ENCODE assay signal across 12 cellular contexts in genomic region chr1:94803517-94804441, GRCh38. TPM values are rescaled to one million over a fixed set of nuclear protein-coding genes. Genes with fewer than 3 reads are reported as not detected.
A peak's percentile ranks its signal among the peaks of the same experiment; 100 is the strongest.
DNase-seq lines count a peak whose midpoint lies in the region; FAIRE-seq and TF ChIP-seq lines count a peak whose summit lies in the region.
"Had no signal": no experiment of that assay in that cellular context is flagged by ENCODE, and none has a peak within 500 bp of the region (broad histone marks: within the 10 kb centered on the region; RNA-seq: fewer than 3 reads in every experiment).

No MANE protein-coding gene starts in this region.

- H3K27me3 Mint-ChIP-seq in mesothelial cell of epicardium (ENCODE audit: low read depth), result no peaks in the 10 kb centered on the region
- H3K27me3 Mint-ChIP-seq: activated naive CD8-positive, alpha-beta T cell treated with anti-CD3 and anti-CD28 coated beads, Interleukin-2, amount 10 ng/mL, durations not matched to agents 7 days and 5 days had no signal

- no peaks in the 10 kb centered on the region for H3K36me3 ChIP-seq in transverse colon

- TF ChIP-seq POLR2A in erythroblast (IDR thresholded peaks at IDR 0.05; ENCODE audit: low read length), result no peak
- no peak for TF ChIP-seq POLR2A in transverse colon (IDR thresholded peaks at IDR 0.05)

- H3K27ac Mint-ChIP-seq in mesothelial cell of epicardium, result peak overlapping the region; percentile 40
- H3K27ac Mint-ChIP-seq: activated naive CD8-positive, alpha-beta T cell treated with anti-CD3 and anti-CD28 coated beads, Interleukin-2, amount 10 ng/mL, durations not matched to agents 7 days and 5 days; stimulated activated naive CD8-positive, alpha-beta T cell treated with anti-CD3 and anti-CD28 coated beads, Interleukin-15, Interleukin-2, amounts not matched to agents 100 ng/mL and 50 ng/mL, for 24 hours had no signal

- H3K9me3 Mint-ChIP-seq in mesothelial cell of epicardium, result no peaks in the 10 kb centered on the region
- H3K9me3 Mint-ChIP-seq: activated naive CD8-positive, alpha-beta T cell treated with anti-CD3 and anti-CD28 coated beads, Interleukin-2, amount 10 ng/mL, durations not matched to agents 7 days and 5 days; stimulated activated naive CD8-positive, alpha-beta T cell treated with anti-CD3 and anti-CD28 coated beads, Interleukin-15, Interleukin-2, amounts not matched to agents 100 ng/mL and 50 ng/mL, for 24 hours had no signal

- WGBS in transverse colon (ENCODE audit: low coverage in 1 of 2), 2 donors, result 40 to 46% methylated on average over 1 to 8 of the region's 8 CpGs

- in situ Hi-C loops in transverse colon (cut with MboI; ENCODE audit: low pct_ligation_motif_present in 1 of 4, low pct_unique_long_range_greater_than_20kb in 1 of 4, low sequenced_read_pairs in 3 of 4), result loop anchor here (10.0 to 25.0 kb wide), 2 partner anchors 279 to 741 kb away; no protein-coding TSS in a partner anchor

- H3K36me3 Mint-ChIP-seq in mesothelial cell of epicardium, result no peaks in the 10 kb centered on the region
- H3K36me3 Mint-ChIP-seq: activated naive CD8-positive, alpha-beta T cell treated with anti-CD3 and anti-CD28 coated beads, Interleukin-2, amount 10 ng/mL, durations not matched to agents 7 days and 5 days had no signal

- H3K4me3 ChIP-seq in transverse colon, result no peak overlapping the region

- DNase-seq in DMS53 (lab: John Stamatoyannopoulos, UW) (peak; percentile 52), DMS53 treated with DMSO at 0.1 percent for 48 hours (lab: John Stamatoyannopoulos, UW; ENCODE audit: unreplicated experiment) (no peak), erythroblast (lab: John Stamatoyannopoulos, UW) (peak; percentile 18 to 20), mesothelial cell of epicardium (ENCODE audit: low spot score in 2 of 2, unreplicated experiment in 2 of 2) (no peak), transverse colon (peak; percentile 34), HTR-8/SVneo (ENCODE audit: insufficient read length, low spot score) (no peak), NOMO-1 treated with DMSO at 0.1 percent for 48 hours (lab: John Stamatoyannopoulos, UW; ENCODE audit: unreplicated experiment) (no peak), D721Med (ENCODE audit: insufficient read length, low spot score) (no peak)
- DNase-seq: activated naive CD8-positive, alpha-beta T cell treated with anti-CD3 and anti-CD28 coated beads, Interleukin-2, amount 10 ng/mL, durations not matched to agents 7 days and 5 days; NCI-H187 treated with DMSO at 0.1 percent for 48 hours had no signal

- peaks cover 51% of the 10 kb centered on the region for H3K4me1 Mint-ChIP-seq in mesothelial cell of epicardium

- TF ChIP-seq CTCF in mesothelial cell of epicardium (IDR thresholded peaks at IDR 0.05; ENCODE audit: unreplicated experiment) (no peak), transverse colon (IDR thresholded peaks at IDR 0.05) (no peak), D721Med (IDR thresholded peaks at IDR 0.05; ENCODE audit: insufficient read depth, missing control alignments) (no peak)

- no peaks in the 10 kb centered on the region for H3K27me3 ChIP-seq in transverse colon

- H3K27ac ChIP-seq in transverse colon, result peak overlapping the region; percentile 71 to 76 (median 74)
- H3K27ac ChIP-seq: 22Rv1 had no signal

- no peak for FAIRE-seq in HTR-8/SVneo (lab: Jason Lieb, UNC)
- no peak for FAIRE-seq in D721Med (lab: Jason Lieb, UNC)

- H3K9me3 ChIP-seq in transverse colon, result no peaks in the 10 kb centered on the region

- peaks cover 27 to 75% (median 54%) of the 10 kb centered on the region in 4 donors for H3K4me1 ChIP-seq in transverse colon

- H3K4me3 Mint-ChIP-seq in mesothelial cell of epicardium, result no peak overlapping the region
- H3K4me3 Mint-ChIP-seq: activated naive CD8-positive, alpha-beta T cell treated with anti-CD3 and anti-CD28 coated beads, Interleukin-2, amount 10 ng/mL, durations not matched to agents 7 days and 5 days; stimulated activated naive CD8-positive, alpha-beta T cell treated with anti-CD3 and anti-CD28 coated beads, Interleukin-15, Interleukin-2, amounts not matched to agents 100 ng/mL and 50 ng/mL, for 24 hours had no signal

- TF ChIP-seq EP300 in transverse colon (IDR thresholded peaks at IDR 0.05; ENCODE audit: low read depth), result no peak

- intact Hi-C loops in transverse colon (cut with DNase I; ENCODE audit: low total_unique reads), result loop anchor here (10.0 kb wide), 1 partner anchor 469 kb away; no protein-coding TSS in a partner anchor

RNA-seq across cellular contexts. Expression of gene SLC44A3, which starts 16.4 kb away (rescaled TPM):
- total RNA-seq in mesothelial cell of epicardium (9.2 to 13.2 TPM (median 11.2 TPM) in 3 replicates), transverse colon (10 to 100 TPM; 20.6 to 60.5 (median 41.8) TPM)

Comparison
In these comparisons a context has a peak if more than half of its experiments do, and no peak if none do; other contexts are left out.
1. DNase-seq: peak in DMS53 (single experiment), erythroblast (2 of 2) and transverse colon (single experiment); none in DMS53 treated with DMSO at 0.1 percent for 48 hours (single experiment), mesothelial cell of epicardium (0 of 2), HTR-8/SVneo (single experiment), NOMO-1 treated with DMSO at 0.1 percent for 48 hours (single experiment) and D721Med (single experiment).